11 cellular contexts compared by ENCODE assay signal in genomic region chr17:35046245-35046644, GRCh38. TPM values are rescaled to one million over a fixed set of nuclear protein-coding genes. Genes with fewer than 3 reads are reported as not detected.
DNase-seq lines count a peak whose midpoint lies in the region; ATAC-seq and TF ChIP-seq lines count a peak whose summit lies in the region.
"Had no signal": no experiment of that assay in that cellular context is flagged by ENCODE, and none has a peak within 500 bp of the region (broad histone marks: within the 10 kb centered on the region; RNA-seq: fewer than 3 reads in every experiment).

No MANE protein-coding gene starts in this region.

- TF ChIP-seq EP300 in sigmoid colon (IDR thresholded peaks at IDR 0.05) (no peak), ovary (IDR thresholded peaks at IDR 0.05) (no peak)

- H3K4me1 ChIP-seq in BE2C (peaks cover 5% of the 10 kb centered on the region; the same call in 1 of the 2 replicates), muscle layer of duodenum (ENCODE audit: control insufficient read depth in 1 of 2, insufficient read depth in 2 of 2, low read length in 2 of 2) (peaks cover 0 to 3% of the 10 kb centered on the region in 2 donors), sigmoid colon (peaks cover 0 to under 1% (median 0%) of the 10 kb centered on the region in 4 donors), ovary (ENCODE audit: insufficient read depth) (no peaks in the 10 kb centered on the region)

- peak overlapping the region; percentile 29 for H3K27ac ChIP-seq in angular gyrus (ENCODE audit: low read depth, low read length)
- H3K27ac ChIP-seq in muscle layer of duodenum (ENCODE audit: low read length), result peak overlapping the region; percentile 26
- H3K27ac ChIP-seq in sigmoid colon, result no peak overlapping the region
- H3K27ac ChIP-seq in ovary, result no peak overlapping the region

- H3K27me3 ChIP-seq in BE2C, result no peaks in the 10 kb centered on the region
- no peaks in the 10 kb centered on the region for H3K27me3 ChIP-seq in muscle layer of duodenum (ENCODE audit: low read depth, low read length)
- H3K27me3 ChIP-seq in sigmoid colon, result no peaks in the 10 kb centered on the region
- no peaks in the 10 kb centered on the region for H3K27me3 ChIP-seq in ovary
- H3K27me3 ChIP-seq: thyroid gland had no signal

- H3K4me3 ChIP-seq in BE2C (ENCODE audit: low read depth, low read length) (peak overlapping the region; percentile 46; the same call in 1 of the 2 replicates), muscle layer of duodenum (ENCODE audit: low read depth in 1 of 2, low read length in 2 of 2) (no peak overlapping the region), sigmoid colon (no peak overlapping the region), ovary (no peak overlapping the region)
- H3K4me3 ChIP-seq: thyroid gland had no signal

- 30 to 55% methylated on average over 4 of the region's 4 CpGs for WGBS in sigmoid colon, 2 donors
- WGBS in ovary, 3 donors, result 84 to 91% (median 89%) methylated on average over 4 of the region's 4 CpGs

- H3K36me3 ChIP-seq in BE2C (no peaks in the 10 kb centered on the region), muscle layer of duodenum (ENCODE audit: control insufficient read depth in 1 of 2, insufficient read depth in 2 of 2, low read length in 2 of 2) (no peaks in the 10 kb centered on the region), sigmoid colon (no peaks in the 10 kb centered on the region), ovary (no peaks in the 10 kb centered on the region)
- H3K36me3 ChIP-seq: thyroid gland had no signal

- TF ChIP-seq CTCF in BE2C (IDR thresholded peaks at IDR 0.05; ENCODE audit: low read depth, low read length) (no peak), sigmoid colon (IDR thresholded peaks at IDR 0.05) (no peak), ovary (IDR thresholded peaks at IDR 0.05) (no peak)

- intact Hi-C loops in sigmoid colon (cut with DNase I), result no loop called here
- intact Hi-C loops in ovary (cut with DNase I), result no loop called here

- H3K9me3 ChIP-seq in BE2C (no peaks in the 10 kb centered on the region), muscle layer of duodenum (ENCODE audit: control insufficient read depth in 1 of 2, low read length in 2 of 2) (no peaks in the 10 kb centered on the region), sigmoid colon (no peaks in the 10 kb centered on the region), ovary (no peaks in the 10 kb centered on the region)
- H3K9me3 ChIP-seq: thyroid gland had no signal

- TF ChIP-seq POLR2A in sigmoid colon (IDR thresholded peaks at IDR 0.05) (no peak), ovary (IDR thresholded peaks at IDR 0.05) (no peak)

- ATAC-seq in GM19452 (IDR thresholded peaks at IDR 0.05; ENCODE audit: unreplicated experiment), result peak; percentile 13

- no peak for DNase-seq in BE2C
- no peak for DNase-seq in NCI-H2107 treated with DMSO at 0.1 percent for 48 hours (lab: John Stamatoyannopoulos, UW; ENCODE audit: unreplicated experiment)
- no peak for DNase-seq in cerebellar nuclear complex (lab: John Stamatoyannopoulos, UW)
- DNase-seq in sigmoid colon, result no peak
- no peak for DNase-seq in ovary
- DNase-seq: HCEC 1CT, Right ventricle myocardium superior, thyroid gland had no signal

RNA-seq across cellular contexts. Expression of gene RFFL, which starts 17.3 kb away (rescaled TPM):
- 6.7 TPM for polyA plus RNA-seq in BE2C (2012; ENCODE audit: insufficient read depth, insufficient read length, low read depth)
- 10 to 100 TPM; 16.5 to 25.2 (median 21.8) TPM for total RNA-seq in sigmoid colon
- polyA plus RNA-seq in sigmoid colon, result 10 to 100 TPM; 15.0 to 29.4 (median 24.1) TPM
- 10 to 100 TPM; 10.4 to 23.9 (median 18.8) TPM for total RNA-seq in ovary
- 1 to 10 TPM; 6.3 to 9.8 TPM for polyA plus RNA-seq in ovary

Comparison
In these comparisons a context has a peak if more than half of its experiments do, and no peak if none do; other contexts are left out.
1. H3K27ac ChIP-seq: peak in angular gyrus (single experiment) and muscle layer of duodenum (single experiment); none in sigmoid colon (0 of 4) and ovary (0 of 2).